ENCODE assay signal across 28 cellular contexts in genomic region chr2:120461092-120461491, GRCh38.
"Had no signal": no experiment of that assay in that cellular context is flagged by ENCODE, and none has a peak within 500 bp of the region (broad histone marks: within the 10 kb centered on the region; RNA-seq: fewer than 3 reads in every experiment).

No MANE protein-coding gene starts in this region.

- ATAC-seq: left colon, left lung, natural killer cell, right lobe of liver had no signal

- H3K36me3 ChIP-seq: left lung, neural progenitor cell, neutrophil, right atrium auricular region, right lobe of liver, stomach, thyroid gland, transverse colon, upper lobe of left lung, vagina had no signal

- H3K4me1 ChIP-seq: left lung, parathyroid adenoma, right atrium auricular region, transverse colon had no signal

- DNase-seq: hippocampal formation; left colon; left lung; mesendoderm; naive B cell; natural killer cell; nephron progenitor cell; occipital lobe; stimulated activated CD4-positive, alpha-beta T cell treated with anti-CD3 and anti-CD28 coated beads, Interleukin-12 subunit alpha, Interleukin-12 subunit beta, amount 100 ng/mL, for 4 hours; stimulated activated CD4-positive, alpha-beta T cell treated with anti-CD3 and anti-CD28 coated beads, Interleukin-15, amount 100 ng/mL, for 24 hours; stimulated activated CD4-positive, alpha-beta T cell treated with anti-CD3 and anti-CD28 coated beads, Interleukin-2, amount 100 ng/mL, for 24 hours; stimulated activated CD4-positive, alpha-beta T cell treated with anti-CD3 and anti-CD28 coated beads, Interleukin-4, amount 100 ng/mL, for 1 hour; stimulated activated naive CD4-positive, alpha-beta T cell treated with Interleukin-2 at 50 U/mL for 16 hours; stomach; testis; thyroid gland; transverse colon; upper lobe of left lung had no signal

- H3K9me3 ChIP-seq: neutrophil, right lobe of liver, testis, thyroid gland, vagina had no signal

- H3K27ac ChIP-seq: left lung, neural progenitor cell, neutrophil, parathyroid adenoma, right atrium auricular region, right lobe of liver, stomach, testis, thyroid gland, transverse colon, upper lobe of left lung, vagina had no signal

- H3K27ac Mint-ChIP-seq: mesothelial cell of epicardium, naive B cell, natural killer cell, nephron progenitor cell, neural progenitor cell, progenitor cell of endocrine pancreas had no signal

- H3K36me3 Mint-ChIP-seq: mesothelial cell of epicardium, neural progenitor cell had no signal

- H3K4me3 Mint-ChIP-seq: mesothelial cell of epicardium, naive B cell, natural killer cell, nephron progenitor cell, neural progenitor cell had no signal

- H3K4me3 ChIP-seq: left lung, lung, neural progenitor cell, right atrium auricular region, right lobe of liver, smooth muscle cell, stomach, testis, thyroid gland, transverse colon, upper lobe of left lung, vagina had no signal

- H3K27me3 ChIP-seq: left lung, right atrium auricular region, right lobe of liver, testis, thyroid gland, upper lobe of left lung, vagina had no signal

- H3K4me1 Mint-ChIP-seq: naive B cell, natural killer cell had no signal
